8 cellular contexts compared by ENCODE assay signal in genomic region chr1:23344987-23345472, GRCh38. TPM values are rescaled to one million over a fixed set of nuclear protein-coding genes. Genes with fewer than 3 reads are reported as not detected.
DNase-seq lines count a peak whose midpoint lies in the region; ATAC-seq, FAIRE-seq and TF ChIP-seq lines count a peak whose summit lies in the region.

No MANE protein-coding gene starts in this region.

- H3K4me1 ChIP-seq in keratinocyte (ENCODE audit: control insufficient read depth, extremely low read depth, insufficient read depth, low read length) (peaks cover 18% of the 10 kb centered on the region), testis (peaks cover 29% of the 10 kb centered on the region)

- H4K20me1 ChIP-seq in keratinocyte (ENCODE audit: control insufficient read depth, extremely low read depth, insufficient read depth, low read length), result peaks cover 25% of the 10 kb centered on the region

- peak overlapping the region; percentile 84 for H3K4me2 ChIP-seq in keratinocyte (ENCODE audit: control insufficient read depth, extremely low read depth, insufficient read depth, low read depth, low read length)

- no peak for ATAC-seq in activated naive CD8-positive, alpha-beta T cell treated with anti-CD3 and anti-CD28 coated beads, Interleukin-2, amount 50 U/mL, for 24 hours

- H3K9me1 ChIP-seq in keratinocyte (ENCODE audit: control insufficient read depth, extremely low read depth, insufficient read depth, low read length), result no peaks in the 10 kb centered on the region

- intact Hi-C loops in CD14-positive monocyte (cut with micrococcal nuclease), result loop anchor here (1.0 to 10.0 kb wide), 5 partner anchors 23 to 182 kb away; partner anchors contain the start of gene ZNF436 (in 1 of the 2)
- intact Hi-C loops in testis (cut with DNase I; ENCODE audit: low total_unique reads), result no loop called here

- peaks cover 39% of the 10 kb centered on the region for H3K4me1 Mint-ChIP-seq in CD14-positive monocyte
- peaks cover 33% of the 10 kb centered on the region for H3K4me1 Mint-ChIP-seq in activated naive CD8-positive, alpha-beta T cell treated with anti-CD3 and anti-CD28 coated beads, Interleukin-2, amount 50 U/mL, for 24 hours

- no peak for DNase-seq in CD14-positive monocyte (ENCODE audit: low spot score)
- DNase-seq in HT-29 (ENCODE audit: low spot score), result peak; percentile 67
- DNase-seq in activated naive CD8-positive, alpha-beta T cell treated with anti-CD3 and anti-CD28 coated beads, Interleukin-2, amount 50 U/mL, for 24 hours, result no peak
- DNase-seq in keratinocyte (ENCODE audit: low read depth, low spot score), result no peak
- DNase-seq in testis, result no peak
- no peak for DNase-seq in pons (ENCODE audit: low spot score)
- DNase-seq in cerebellar nuclear complex (lab: John Stamatoyannopoulos, UW), result no peak
- no peak for DNase-seq in NOMO-1 (lab: John Stamatoyannopoulos, UW; ENCODE audit: unreplicated experiment in 2 of 2)

- peaks cover 0 to 4% (median 2%) of the 10 kb centered on the region in 3 donors for H3K27me3 Mint-ChIP-seq in CD14-positive monocyte (ENCODE audit: low read depth in 3 of 3)
- no peaks in the 10 kb centered on the region for H3K27me3 Mint-ChIP-seq in activated naive CD8-positive, alpha-beta T cell treated with anti-CD3 and anti-CD28 coated beads, Interleukin-2, amount 50 U/mL, for 24 hours

- no peak for TF ChIP-seq CTCF in CD14-positive monocyte (IDR thresholded peaks at IDR 0.05)
- TF ChIP-seq CTCF in keratinocyte (optimal IDR thresholded peaks at IDR 0.05 in 1 of 3, IDR thresholded peaks at IDR 0.05 in 1 of 3, conservative IDR thresholded peaks at IDR 0.05 in 1 of 3; ENCODE audit: extremely low read depth in 1 of 3, insufficient read depth in 2 of 3, low read length in 3 of 3), result no peak
- no peak for TF ChIP-seq CTCF in testis (IDR thresholded peaks at IDR 0.05)

- H3K9me3 Mint-ChIP-seq in CD14-positive monocyte, result peaks cover 0 to 5% (median 0%) of the 10 kb centered on the region in 7 donors
- no peaks in the 10 kb centered on the region for H3K9me3 Mint-ChIP-seq in activated naive CD8-positive, alpha-beta T cell treated with anti-CD3 and anti-CD28 coated beads, Interleukin-2, amount 50 U/mL, for 24 hours

- H3K4me3 ChIP-seq in keratinocyte (ENCODE audit: control insufficient read depth in 2 of 3, extremely low read depth in 1 of 3, insufficient read depth in 2 of 3, low read depth in 1 of 3, low read length in 3 of 3) (peak overlapping the region; percentile 56 to 98 (median 81)), testis (peak overlapping the region; percentile 94 to 97)

- H3K27ac Mint-ChIP-seq in CD14-positive monocyte, result peak overlapping the region; percentile 91 to 96 (median 93)
- H3K27ac Mint-ChIP-seq in activated naive CD8-positive, alpha-beta T cell treated with anti-CD3 and anti-CD28 coated beads, Interleukin-2, amount 50 U/mL, for 24 hours, result peak overlapping the region; percentile 94

- peaks cover 40% of the 10 kb centered on the region for H3K79me2 ChIP-seq in keratinocyte (ENCODE audit: control insufficient read depth, insufficient read depth, low read length)

- no peak for TF ChIP-seq POLR2A in testis (IDR thresholded peaks at IDR 0.05)

- peak overlapping the region; percentile 93 for H2AFZ ChIP-seq in keratinocyte (ENCODE audit: control insufficient read depth, low read length)

- H3K4me3 Mint-ChIP-seq in CD14-positive monocyte, result peak overlapping the region; percentile 87 to 95
- H3K4me3 Mint-ChIP-seq in activated naive CD8-positive, alpha-beta T cell treated with anti-CD3 and anti-CD28 coated beads, Interleukin-2, amount 50 U/mL, for 24 hours, result peak overlapping the region; percentile 84

- H3K9ac ChIP-seq in keratinocyte (ENCODE audit: control insufficient read depth, extremely low read depth, insufficient read depth, low read length), result peak overlapping the region; percentile 94

- dilution Hi-C loops in keratinocyte (cut with MboI; ENCODE audit: extremely low pct_ligation_motif_present, low sequenced_read_pairs), result no loop called here

- 15 to 31% methylated on average over 8 of the region's 8 CpGs for WGBS in testis, 2 donors

- H3K27ac ChIP-seq in keratinocyte (ENCODE audit: control insufficient read depth, insufficient read depth, low read length), result peak overlapping the region; percentile 91
- peak overlapping the region; percentile 97 to 98 for H3K27ac ChIP-seq in testis

- H3K36me3 ChIP-seq in keratinocyte (ENCODE audit: control insufficient read depth in 2 of 2, extremely low read depth in 1 of 2, insufficient read depth in 2 of 2, low read length in 2 of 2) (no peaks in the 10 kb centered on the region), testis (ENCODE audit: low read depth, missing control alignments) (no peaks in the 10 kb centered on the region)

- H3K9me3 ChIP-seq in keratinocyte (ENCODE audit: control insufficient read depth, low read depth, low read length) (no peaks in the 10 kb centered on the region), testis (no peaks in the 10 kb centered on the region)

- peaks cover 0 to 1% of the 10 kb centered on the region in 2 donors for H3K36me3 Mint-ChIP-seq in CD14-positive monocyte
- H3K36me3 Mint-ChIP-seq in activated naive CD8-positive, alpha-beta T cell treated with anti-CD3 and anti-CD28 coated beads, Interleukin-2, amount 50 U/mL, for 24 hours (ENCODE audit: low read depth), result peaks cover 27% of the 10 kb centered on the region

- no peaks in the 10 kb centered on the region for H3K27me3 ChIP-seq in keratinocyte (ENCODE audit: control insufficient read depth, extremely low read depth, insufficient read depth, low read length)
- no peaks in the 10 kb centered on the region for H3K27me3 ChIP-seq in testis

- FAIRE-seq in keratinocyte (lab: Jason Lieb, UNC), result peak; percentile 5

RNA-seq across cellular contexts. Expression of gene HNRNPR, which starts 0.9 kb away (rescaled TPM):
- polyA plus RNA-seq in CD14-positive monocyte (100 to 1,000 TPM in 1 of 2 donors, 10 to 100 TPM in 1; 82.9 to 112 TPM), keratinocyte (86.2 to 169 TPM (median 129 TPM) in 3 replicates), testis (ENCODE audit: insufficient read depth, low read depth, low replicate concordance) (89.6 TPM)
- 101 and 130 TPM in 2 replicates for total RNA-seq in HT-29 (2014; rRNA removed; shearing (Covaris generic))
- polyA plus RNA-seq in keratinocyte (2011; ENCODE audit: low read depth), result 72.8 TPM
- 62.6 and 92.8 TPM in 2 replicates for polyA plus RNA-seq in keratinocyte (2011; cell fraction: cytosol; rRNA removed)
- polyA plus RNA-seq in keratinocyte (2011; cell fraction: nucleus; rRNA removed), result 61.3 and 85.9 TPM in 2 replicates
- polyA plus RNA-seq in keratinocyte (2012; ENCODE audit: low replicate concordance), result 46.9 and 110 TPM in 2 replicates
- 51.2 to 89.2 TPM (median 69.7 TPM) in 3 replicates for polyA minus RNA-seq in keratinocyte
- 54.1 TPM for polyA minus RNA-seq in keratinocyte (2011; cell fraction: cytosol; rRNA and poly(A)+ RNA removed)
- 30.2 and 56.5 TPM in 2 replicates for polyA minus RNA-seq in keratinocyte (2011; cell fraction: nucleus; rRNA and poly(A)+ RNA removed)
- total RNA-seq in testis, result 10 to 100 TPM; 93.8 to 95.8 TPM

RNA-seq across cellular contexts. Expression of gene ZNF436, which starts 24.6 kb away (rescaled TPM):
- 1 to 10 TPM; 1.4 to 2.0 TPM for polyA plus RNA-seq in CD14-positive monocyte
- 2.7 and 2.9 TPM in 2 replicates for total RNA-seq in HT-29 (2014; rRNA removed; shearing (Covaris generic))
- polyA plus RNA-seq in keratinocyte, result 8.9 to 12.6 TPM (median 11.6 TPM) in 3 replicates
- 6.0 TPM for polyA plus RNA-seq in keratinocyte (2011; ENCODE audit: low read depth)
- 6.0 and 10.6 TPM in 2 replicates for polyA plus RNA-seq in keratinocyte (2011; cell fraction: cytosol; rRNA removed)
- polyA plus RNA-seq in keratinocyte (2011; cell fraction: nucleus; rRNA removed), result 13.0 and 15.3 TPM in 2 replicates
- 7.0 and 8.6 TPM in 2 replicates for polyA plus RNA-seq in keratinocyte (2012; ENCODE audit: low replicate concordance)
- polyA minus RNA-seq in keratinocyte, result 6.3 to 22.8 TPM (median 21.8 TPM) in 3 replicates
- polyA minus RNA-seq in keratinocyte (2011; cell fraction: cytosol; rRNA and poly(A)+ RNA removed), result 12.1 TPM
- polyA minus RNA-seq in keratinocyte (2011; cell fraction: nucleus; rRNA and poly(A)+ RNA removed), result 13.0 and 23.0 TPM in 2 replicates
- total RNA-seq in testis, result 10 to 100 TPM; 26.7 to 29.0 TPM
- 24.6 TPM for polyA plus RNA-seq in testis (ENCODE audit: insufficient read depth, low read depth, low replicate concordance)
